Comparison of ENCODE assay signal across 19 cellular contexts in the genomic region with DNA sequence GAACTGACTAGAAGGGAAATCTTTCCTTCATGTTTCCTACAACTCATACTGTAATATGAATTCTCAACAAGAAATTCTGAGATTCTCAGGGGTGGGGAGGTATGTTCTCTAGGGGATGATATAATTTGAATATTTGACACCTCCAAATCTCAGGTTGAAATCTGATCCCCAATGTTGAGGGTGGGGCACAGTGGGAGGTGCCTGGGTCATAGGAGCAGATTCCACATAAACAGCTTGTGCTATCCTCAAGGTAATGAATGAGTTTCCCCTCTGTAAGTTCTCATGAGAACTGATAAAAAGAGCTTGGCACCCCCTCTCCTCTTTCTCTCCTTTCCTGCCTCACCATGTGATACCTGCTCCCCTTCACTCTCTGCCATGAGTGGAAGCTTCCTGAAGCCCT.
"Had no signal": no experiment of that assay in that cellular context is flagged by ENCODE, and none has a peak within 500 bp of the region (broad histone marks: within the 10 kb centered on the region; RNA-seq: fewer than 3 reads in every experiment).

No MANE protein-coding gene starts in this region.

- H3K27ac Mint-ChIP-seq: activated CD4-positive, alpha-beta T cell treated with anti-CD3 and anti-CD28 coated beads, Interleukin-2, amount 10 ng/mL, durations not matched to agents 7 days and 5 days; activated CD8-positive, alpha-beta memory T cell treated with anti-CD3 and anti-CD28 coated beads, Interleukin-2, amount 10 ng/mL, durations not matched to agents 7 days and 5 days; activated CD8-positive, alpha-beta T cell treated with anti-CD3 and anti-CD28 coated beads for 36 hours; activated naive CD4-positive, alpha-beta T cell treated with anti-CD3 and anti-CD28 coated beads, Interleukin-2, amount 50 U/mL, for 72 hours; stimulated activated naive B cell treated with anti-CD40 and anti-IgM and Interleukin-4, amounts not matched to agents 10 μg/mL and 1 μg/mL and 100 μg/mL, for 72 hours; type B pancreatic cell had no signal

- H3K27ac ChIP-seq: right lobe of liver, skin epidermis, vagina had no signal

- H3K9me3 ChIP-seq: right lobe of liver, vagina had no signal

- H3K4me3 ChIP-seq: right lobe of liver, skin epidermis, vagina had no signal

- H3K27me3 ChIP-seq: right lobe of liver, vagina had no signal

- H3K4me3 Mint-ChIP-seq: activated CD4-positive, alpha-beta T cell treated with anti-CD3 and anti-CD28 coated beads, Interleukin-2, amount 10 ng/mL, durations not matched to agents 7 days and 5 days; activated CD8-positive, alpha-beta memory T cell treated with anti-CD3 and anti-CD28 coated beads, Interleukin-2, amount 10 ng/mL, durations not matched to agents 7 days and 5 days; activated CD8-positive, alpha-beta T cell treated with anti-CD3 and anti-CD28 coated beads for 36 hours; stimulated activated naive B cell treated with anti-CD40 and anti-IgM and Interleukin-4, amounts not matched to agents 10 μg/mL and 1 μg/mL and 100 μg/mL, for 72 hours; type B pancreatic cell had no signal

- H3K27me3 Mint-ChIP-seq: activated CD4-positive, alpha-beta T cell treated with anti-CD3 and anti-CD28 coated beads, Interleukin-2, amount 10 ng/mL, durations not matched to agents 7 days and 5 days; activated CD8-positive, alpha-beta memory T cell treated with anti-CD3 and anti-CD28 coated beads, Interleukin-2, amount 10 ng/mL, durations not matched to agents 7 days and 5 days; activated CD8-positive, alpha-beta T cell treated with anti-CD3 and anti-CD28 coated beads for 36 hours; stimulated activated naive B cell treated with anti-CD40 and anti-IgM and Interleukin-4, amounts not matched to agents 10 μg/mL and 1 μg/mL and 100 μg/mL, for 72 hours; type B pancreatic cell had no signal

- DNase-seq: activated CD4-positive, alpha-beta T cell treated with anti-CD3 and anti-CD28 coated beads, Interleukin-2, amount 10 ng/mL, durations not matched to agents 7 days and 5 days; activated CD4-positive, CD25-positive, alpha-beta regulatory T cell treated with anti-CD3 and anti-CD28 coated beads, Interleukin-2, amount 50 U/mL, for 72 hours; activated CD8-positive, alpha-beta memory T cell treated with anti-CD3 and anti-CD28 coated beads, Interleukin-2, amount 10 ng/mL, durations not matched to agents 7 days and 5 days; activated CD8-positive, alpha-beta T cell treated with anti-CD3 and anti-CD28 coated beads for 36 hours; activated T-cell treated with anti-CD3 and anti-CD28 coated beads for 4 hours; central memory CD4-positive, alpha-beta T cell; effector memory CD4-positive, alpha-beta T cell; glutamatergic neuron; hippocampal formation; left ventricle myocardium superior; occipital lobe; right lobe of liver; stimulated activated CD4-positive, alpha-beta T cell treated with anti-CD3 and anti-CD28 coated beads, Interleukin-2, amount 100 ng/mL, for 24 hours; stimulated activated naive B cell treated with anti-CD40 and anti-IgM and Interleukin-4, amounts not matched to agents 10 μg/mL and 1 μg/mL and 100 μg/mL, for 72 hours had no signal

- H3K9me3 Mint-ChIP-seq: activated CD8-positive, alpha-beta T cell treated with anti-CD3 and anti-CD28 coated beads for 36 hours; activated naive CD4-positive, alpha-beta T cell treated with anti-CD3 and anti-CD28 coated beads, Interleukin-2, amount 50 U/mL, for 72 hours had no signal

- ATAC-seq: activated CD8-positive, alpha-beta memory T cell treated with anti-CD3 and anti-CD28 coated beads, Interleukin-2, amount 10 ng/mL, durations not matched to agents 7 days and 5 days; activated CD8-positive, alpha-beta T cell treated with anti-CD3 and anti-CD28 coated beads for 36 hours; activated naive CD4-positive, alpha-beta T cell treated with anti-CD3 and anti-CD28 coated beads, Interleukin-2, amount 50 U/mL, for 72 hours; esophagus mucosa; left ventricle myocardium superior; right lobe of liver; stimulated activated naive B cell treated with anti-CD40 and anti-IgM and Interleukin-4, amounts not matched to agents 10 μg/mL and 1 μg/mL and 100 μg/mL, for 72 hours had no signal

- H3K36me3 ChIP-seq: right lobe of liver, vagina had no signal

- H3K4me1 ChIP-seq: right lobe of liver had no signal
